Comparison of ENCODE assay signal across 17 cellular contexts in the genomic region with DNA sequence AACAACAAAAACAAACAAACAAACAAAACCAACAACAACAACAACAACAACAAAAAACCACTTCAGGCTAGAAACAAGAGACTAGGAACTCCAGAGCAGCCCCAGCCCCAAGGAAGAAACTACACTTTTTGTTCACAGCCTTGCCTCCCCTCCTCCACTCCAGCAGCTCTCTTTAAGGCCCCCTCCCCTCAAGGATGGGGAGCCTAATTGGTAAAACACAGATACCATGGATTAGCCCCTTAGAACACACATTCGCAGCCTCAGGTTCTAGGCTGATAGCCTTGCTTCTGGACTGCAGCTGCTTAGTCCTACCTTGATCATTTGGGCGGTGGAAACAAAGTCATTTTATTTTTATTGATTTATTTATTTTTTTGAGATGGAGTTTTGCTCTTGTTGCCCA. TPM values are rescaled to one million over a fixed set of nuclear protein-coding genes. Genes with fewer than 3 reads are reported as not detected.
DNase-seq lines count a peak whose midpoint lies in the region; ATAC-seq and TF ChIP-seq lines count a peak whose summit lies in the region.
"Had no signal": no experiment of that assay in that cellular context is flagged by ENCODE, and none has a peak within 500 bp of the region (broad histone marks: within the 10 kb centered on the region; RNA-seq: fewer than 3 reads in every experiment).

No MANE protein-coding gene starts in this region.

- POLR2A ChIA-PET in activated CD4-positive, alpha-beta memory T cell treated with anti-CD3 and anti-CD28 coated beads for 36 hours (lab: Charles Lee), result no interaction called here
- POLR2A ChIA-PET in activated CD4-positive, alpha-beta memory T cell treated with anti-CD3 and anti-CD28 coated beads, Interleukin-2, amount 10 ng/mL, durations not matched to agents 7 days and 5 days (lab: Charles Lee), result no interaction called here
- POLR2A ChIA-PET in Caco-2 (lab: Charles Lee), result no interaction called here

- H3K27me3 ChIP-seq in endodermal cell (ENCODE audit: control insufficient read depth, insufficient read depth, low read length, poor library complexity, severe bottlenecking) (no peaks in the 10 kb centered on the region), stomach smooth muscle (ENCODE audit: control insufficient read depth in 1 of 2, insufficient read depth in 2 of 2, low read length in 2 of 2) (no peaks in the 10 kb centered on the region), Caco-2 (replicated peaks; ENCODE audit: control insufficient read depth, insufficient read depth, low read length) (no peaks in the 10 kb centered on the region)
- H3K27me3 ChIP-seq: cardiac muscle cell had no signal

- DNase-seq in activated CD4-positive, alpha-beta memory T cell treated with anti-CD3 and anti-CD28 coated beads for 36 hours, result no peak
- DNase-seq in activated CD4-positive, alpha-beta memory T cell treated with anti-CD3 and anti-CD28 coated beads, Interleukin-2, amount 10 ng/mL, durations not matched to agents 7 days and 5 days, result no peak
- DNase-seq in T-helper 17 cell, result no peak
- DNase-seq in endodermal cell, result no peak
- no peak for DNase-seq in HuH-7 (ENCODE audit: low spot score)
- DNase-seq in Caco-2, result no peak
- DNase-seq: effector memory CD4-positive, alpha-beta T cell; EL; IMR-90; NCI-H1930; NCI-H510A; SIG-M5; stimulated activated naive B cell treated with anti-CD40 and anti-IgM and Interleukin-4, amounts not matched to agents 10 μg/mL and 1 μg/mL and 100 μg/mL, for 72 hours had no signal

- H3K9me3 ChIP-seq in T-helper 17 cell (ENCODE audit: control insufficient read depth, low read length, poor library complexity, severe bottlenecking) (no peaks in the 10 kb centered on the region), endodermal cell (ENCODE audit: control insufficient read depth, low read length) (no peaks in the 10 kb centered on the region), stomach smooth muscle (ENCODE audit: control insufficient read depth in 2 of 2, low read length in 2 of 2) (no peaks in the 10 kb centered on the region), Caco-2 (no peaks in the 10 kb centered on the region)

- H3K9ac ChIP-seq in endodermal cell (ENCODE audit: extremely low read depth, low read length, poor library complexity, severe bottlenecking) (no peak overlapping the region), stomach smooth muscle (ENCODE audit: low read length in 2 of 2) (no peak overlapping the region)
- H3K9ac ChIP-seq: parathyroid adenoma had no signal

- BruUV-seq in Caco-2 (replicated peaks; lab: Mats Ljungman, UMichigan), result no TSS peak

- no peaks in the 10 kb centered on the region for H3K9me3 Mint-ChIP-seq in activated CD4-positive, alpha-beta memory T cell treated with anti-CD3 and anti-CD28 coated beads for 36 hours
- no peaks in the 10 kb centered on the region for H3K9me3 Mint-ChIP-seq in activated CD4-positive, alpha-beta memory T cell treated with anti-CD3 and anti-CD28 coated beads, Interleukin-2, amount 10 ng/mL, durations not matched to agents 7 days and 5 days
- H3K9me3 Mint-ChIP-seq in endodermal cell, result no peaks in the 10 kb centered on the region
- H3K9me3 Mint-ChIP-seq in Caco-2 (ENCODE audit: unreplicated experiment), result no peaks in the 10 kb centered on the region
- H3K9me3 Mint-ChIP-seq: stimulated activated naive B cell treated with anti-CD40 and anti-IgM and Interleukin-4, amounts not matched to agents 10 μg/mL and 1 μg/mL and 100 μg/mL, for 72 hours had no signal

- peaks cover 23% of the 10 kb centered on the region for H3K36me3 Mint-ChIP-seq in activated CD4-positive, alpha-beta memory T cell treated with anti-CD3 and anti-CD28 coated beads for 36 hours
- H3K36me3 Mint-ChIP-seq in activated CD4-positive, alpha-beta memory T cell treated with anti-CD3 and anti-CD28 coated beads, Interleukin-2, amount 10 ng/mL, durations not matched to agents 7 days and 5 days (ENCODE audit: low read depth), result peaks cover 28% of the 10 kb centered on the region
- H3K36me3 Mint-ChIP-seq in T-helper 17 cell (ENCODE audit: low read depth) (peaks cover 5% of the 10 kb centered on the region), endodermal cell (ENCODE audit: low read depth) (peaks cover 40% of the 10 kb centered on the region), Caco-2 (ENCODE audit: insufficient read depth, unreplicated experiment) (peaks cover 54% of the 10 kb centered on the region)

- peaks cover 51% of the 10 kb centered on the region for H3K4me1 Mint-ChIP-seq in activated CD4-positive, alpha-beta memory T cell treated with anti-CD3 and anti-CD28 coated beads for 36 hours (ENCODE audit: low read depth)
- H3K4me1 Mint-ChIP-seq in activated CD4-positive, alpha-beta memory T cell treated with anti-CD3 and anti-CD28 coated beads, Interleukin-2, amount 10 ng/mL, durations not matched to agents 7 days and 5 days, result peaks cover 43% of the 10 kb centered on the region
- H3K4me1 Mint-ChIP-seq in T-helper 17 cell (peaks cover 37% of the 10 kb centered on the region), endodermal cell (peaks cover 22% of the 10 kb centered on the region), Caco-2 (ENCODE audit: low read depth, unreplicated experiment) (peaks cover 11% of the 10 kb centered on the region)

- H3K36me3 ChIP-seq in endodermal cell (ENCODE audit: control insufficient read depth, insufficient read depth, low read length) (peaks cover 48% of the 10 kb centered on the region), stomach smooth muscle (ENCODE audit: control insufficient read depth in 2 of 2, insufficient read depth in 2 of 2, low read length in 2 of 2) (peaks cover 36 to 37% of the 10 kb centered on the region in 2 donors), Caco-2 (ENCODE audit: control insufficient read depth, insufficient read depth, low read length) (peaks cover 11% of the 10 kb centered on the region)

- H3K4me3 ChIP-seq in endodermal cell (ENCODE audit: low read length) (no peak overlapping the region), stomach smooth muscle (ENCODE audit: low read length in 2 of 2) (no peak overlapping the region), Caco-2 (ENCODE audit: low read depth, low read length) (no peak overlapping the region)
- H3K4me3 ChIP-seq: cardiac muscle cell had no signal

- no peak for ATAC-seq in T-helper 17 cell
- ATAC-seq in GM21367 (IDR thresholded peaks at IDR 0.05; ENCODE audit: unreplicated experiment), result no peak
- ATAC-seq: stimulated activated naive B cell treated with anti-CD40 and anti-IgM and Interleukin-4, amounts not matched to agents 10 μg/mL and 1 μg/mL and 100 μg/mL, for 72 hours had no signal

- TF ChIP-seq CTCF in endodermal cell (conservative IDR thresholded peaks at IDR 0.05) (no peak), Caco-2 (IDR thresholded peaks at IDR 0.05; ENCODE audit: insufficient read depth in 1 of 2, low read depth in 1 of 2, low read length in 1 of 2, severe bottlenecking in 1 of 2, unreplicated experiment in 1 of 2) (no peak)

- CTCF ChIA-PET in activated CD4-positive, alpha-beta memory T cell treated with anti-CD3 and anti-CD28 coated beads for 36 hours (lab: Charles Lee), result interaction anchor here (0.7 to 4.5 kb wide), 6 partner anchors 13 to 77 kb away, joined by 3 to 40 read pairs (median 4); no protein-coding TSS in a partner anchor
- CTCF ChIA-PET in activated CD4-positive, alpha-beta memory T cell treated with anti-CD3 and anti-CD28 coated beads, Interleukin-2, amount 10 ng/mL, durations not matched to agents 7 days and 5 days (lab: Charles Lee), result interaction anchor here (0.6 to 2.0 kb wide), 4 partner anchors 14 to 75 kb away, joined by 4 to 11 read pairs (median 8); no protein-coding TSS in a partner anchor
- CTCF ChIA-PET in Caco-2 (lab: Charles Lee), result interaction anchor here (1.6 kb wide), 1 partner anchor 66 kb away, joined by 5 read pairs; no protein-coding TSS in a partner anchor

- H3K4me1 ChIP-seq in endodermal cell (ENCODE audit: control insufficient read depth, insufficient read depth, low read length) (peaks cover 7% of the 10 kb centered on the region), stomach smooth muscle (ENCODE audit: control insufficient read depth, insufficient read depth, low read length) (peaks cover 71% of the 10 kb centered on the region), Caco-2 (no peaks in the 10 kb centered on the region)

- H3K27ac Mint-ChIP-seq in activated CD4-positive, alpha-beta memory T cell treated with anti-CD3 and anti-CD28 coated beads for 36 hours, result peak overlapping the region; percentile 24
- H3K27ac Mint-ChIP-seq in activated CD4-positive, alpha-beta memory T cell treated with anti-CD3 and anti-CD28 coated beads, Interleukin-2, amount 10 ng/mL, durations not matched to agents 7 days and 5 days, result no peak overlapping the region
- peak overlapping the region; percentile 53 for H3K27ac Mint-ChIP-seq in T-helper 17 cell
- H3K27ac Mint-ChIP-seq in endodermal cell, result peak overlapping the region; percentile 68
- H3K27ac Mint-ChIP-seq in Caco-2 (ENCODE audit: unreplicated experiment), result no peak overlapping the region
- H3K27ac Mint-ChIP-seq: stimulated activated naive B cell treated with anti-CD40 and anti-IgM and Interleukin-4, amounts not matched to agents 10 μg/mL and 1 μg/mL and 100 μg/mL, for 72 hours had no signal

- H3K27ac ChIP-seq in endodermal cell (ENCODE audit: low read depth, low read length) (no peak overlapping the region), stomach smooth muscle (ENCODE audit: low read length) (peak overlapping the region; percentile 18)
- H3K27ac ChIP-seq: cardiac muscle cell had no signal

- intact Hi-C loops in activated CD4-positive, alpha-beta memory T cell treated with anti-CD3 and anti-CD28 coated beads for 36 hours (cut with micrococcal nuclease), result loop anchor here (2.0 kb wide), 1 partner anchor 16 kb away; the partner anchor contains the start of gene CTDSP2
- intact Hi-C loops in Caco-2 (cut with micrococcal nuclease; ENCODE audit: unreplicated experiment), result loop anchor here (2.0 kb wide), 1 partner anchor 16 kb away; the partner anchor contains the start of gene CTDSP2

- H3K27me3 Mint-ChIP-seq in activated CD4-positive, alpha-beta memory T cell treated with anti-CD3 and anti-CD28 coated beads for 36 hours, result no peaks in the 10 kb centered on the region
- no peaks in the 10 kb centered on the region for H3K27me3 Mint-ChIP-seq in activated CD4-positive, alpha-beta memory T cell treated with anti-CD3 and anti-CD28 coated beads, Interleukin-2, amount 10 ng/mL, durations not matched to agents 7 days and 5 days
- H3K27me3 Mint-ChIP-seq in T-helper 17 cell (no peaks in the 10 kb centered on the region), endodermal cell (ENCODE audit: insufficient read depth) (no peaks in the 10 kb centered on the region), Caco-2 (ENCODE audit: insufficient read depth, unreplicated experiment) (no peaks in the 10 kb centered on the region)
- H3K27me3 Mint-ChIP-seq: stimulated activated naive B cell treated with anti-CD40 and anti-IgM and Interleukin-4, amounts not matched to agents 10 μg/mL and 1 μg/mL and 100 μg/mL, for 72 hours had no signal

- 94% methylated on average over 2 of the region's 2 CpGs; no CpG with 5 or more reads in 1 of the 2 experiments for WGBS in endodermal cell (ENCODE audit: insufficient coverage in 1 of 2, insufficient read length in 1 of 2), 2 experiments

- H3K4me3 Mint-ChIP-seq in activated CD4-positive, alpha-beta memory T cell treated with anti-CD3 and anti-CD28 coated beads for 36 hours, result no peak overlapping the region
- no peak overlapping the region for H3K4me3 Mint-ChIP-seq in activated CD4-positive, alpha-beta memory T cell treated with anti-CD3 and anti-CD28 coated beads, Interleukin-2, amount 10 ng/mL, durations not matched to agents 7 days and 5 days
- H3K4me3 Mint-ChIP-seq in T-helper 17 cell (peak overlapping the region; percentile 21), endodermal cell (no peak overlapping the region), Caco-2 (ENCODE audit: unreplicated experiment) (no peak overlapping the region)
- H3K4me3 Mint-ChIP-seq: stimulated activated naive B cell treated with anti-CD40 and anti-IgM and Interleukin-4, amounts not matched to agents 10 μg/mL and 1 μg/mL and 100 μg/mL, for 72 hours had no signal

RNA-seq across cellular contexts. Expression of gene AVIL, which starts 11.9 kb away (rescaled TPM):
- under 1 TPM; 0.64 to 0.85 TPM for total RNA-seq in activated CD4-positive, alpha-beta memory T cell treated with anti-CD3 and anti-CD28 coated beads for 36 hours
- 1 to 10 TPM; 1.5 to 2.4 TPM for total RNA-seq in activated CD4-positive, alpha-beta memory T cell treated with anti-CD3 and anti-CD28 coated beads, Interleukin-2, amount 10 ng/mL, durations not matched to agents 7 days and 5 days
- total RNA-seq in T-helper 17 cell, result 1 to 10 TPM; 1.3 to 1.4 TPM
- total RNA-seq in endodermal cell, result 1 to 10 TPM in 1 of 2 donors, under 1 TPM in 1; 0.22 to 1.7 TPM
- polyA plus RNA-seq in endodermal cell (2013, experiment 1 of 2), result 0.68 TPM
- 0.50 TPM for polyA plus RNA-seq in endodermal cell (2013, experiment 2 of 2)
- total RNA-seq in Caco-2 (2022), result 0.84 and 2.3 TPM in 2 replicates

RNA-seq across cellular contexts. Expression of gene CTDSP2, which starts 16.1 kb away (rescaled TPM):
- 100 to 1,000 TPM; 100 to 101 TPM for total RNA-seq in activated CD4-positive, alpha-beta memory T cell treated with anti-CD3 and anti-CD28 coated beads for 36 hours
- 100 to 1,000 TPM; 137 to 141 TPM for total RNA-seq in activated CD4-positive, alpha-beta memory T cell treated with anti-CD3 and anti-CD28 coated beads, Interleukin-2, amount 10 ng/mL, durations not matched to agents 7 days and 5 days
- total RNA-seq in T-helper 17 cell (100 to 1,000 TPM; 114 to 132 TPM), endodermal cell (100 to 1,000 TPM; 137 to 148 TPM), Caco-2 (2022) (103 and 117 TPM in 2 replicates)
- 100 TPM for polyA plus RNA-seq in endodermal cell (2013, experiment 1 of 2)
- polyA plus RNA-seq in endodermal cell (2013, experiment 2 of 2), result 87.4 TPM

RNA-seq across cellular contexts. Expression of gene TSFM, which starts 47.8 kb away (rescaled TPM):
- total RNA-seq in activated CD4-positive, alpha-beta memory T cell treated with anti-CD3 and anti-CD28 coated beads for 36 hours, result 10 to 100 TPM; 45.5 to 47.2 TPM
- total RNA-seq in activated CD4-positive, alpha-beta memory T cell treated with anti-CD3 and anti-CD28 coated beads, Interleukin-2, amount 10 ng/mL, durations not matched to agents 7 days and 5 days, result 10 to 100 TPM; 28.9 to 31.5 TPM
- 10 to 100 TPM; 12.5 to 17.9 TPM for total RNA-seq in T-helper 17 cell
- total RNA-seq in endodermal cell, result 10 to 100 TPM; 37.7 to 39.9 TPM
- polyA plus RNA-seq in endodermal cell (2013, experiment 1 of 2), result 23.3 TPM
- 23.8 TPM for polyA plus RNA-seq in endodermal cell (2013, experiment 2 of 2)
- 48.0 and 57.5 TPM in 2 replicates for total RNA-seq in Caco-2 (2022)

RNA-seq across cellular contexts. Expression of gene EEF1AKMT3, which starts 58.0 kb away (rescaled TPM):
- total RNA-seq in activated CD4-positive, alpha-beta memory T cell treated with anti-CD3 and anti-CD28 coated beads for 36 hours, result 1 to 10 TPM; 3.7 to 3.9 TPM
- 1 to 10 TPM; 4.2 to 4.7 TPM for total RNA-seq in activated CD4-positive, alpha-beta memory T cell treated with anti-CD3 and anti-CD28 coated beads, Interleukin-2, amount 10 ng/mL, durations not matched to agents 7 days and 5 days
- total RNA-seq in T-helper 17 cell (1 to 10 TPM; 4.0 to 6.6 TPM), endodermal cell (1 to 10 TPM; 3.7 to 5.8 TPM), Caco-2 (2022) (5.0 and 6.7 TPM in 2 replicates)
- polyA plus RNA-seq in endodermal cell (2013, experiment 1 of 2), result 5.1 TPM
- 5.2 TPM for polyA plus RNA-seq in endodermal cell (2013, experiment 2 of 2)

RNA-seq across cellular contexts. Expression of gene METTL1, which starts 58.5 kb away (rescaled TPM):
- 10 to 100 TPM; 30.0 to 32.0 TPM for total RNA-seq in activated CD4-positive, alpha-beta memory T cell treated with anti-CD3 and anti-CD28 coated beads for 36 hours
- total RNA-seq in activated CD4-positive, alpha-beta memory T cell treated with anti-CD3 and anti-CD28 coated beads, Interleukin-2, amount 10 ng/mL, durations not matched to agents 7 days and 5 days, result 10 to 100 TPM; 12.5 to 13.8 TPM
- 10 to 100 TPM; 15.0 to 20.9 TPM for total RNA-seq in T-helper 17 cell
- 10 to 100 TPM; 26.1 to 28.7 TPM for total RNA-seq in endodermal cell
- polyA plus RNA-seq in endodermal cell (2013, experiment 1 of 2), result 19.3 TPM
- polyA plus RNA-seq in endodermal cell (2013, experiment 2 of 2), result 22.0 TPM
- 34.1 and 37.8 TPM in 2 replicates for total RNA-seq in Caco-2 (2022)

Comparison
In these comparisons a context has a peak if more than half of its experiments do, and no peak if none do; other contexts are left out.
1. H3K27ac Mint-ChIP-seq: peak in activated CD4-positive, alpha-beta memory T cell treated with anti-CD3 and anti-CD28 coated beads for 36 hours (single experiment), T-helper 17 cell (single experiment) and endodermal cell (single experiment); none in activated CD4-positive, alpha-beta memory T cell treated with anti-CD3 and anti-CD28 coated beads, Interleukin-2, amount 10 ng/mL, durations not matched to agents 7 days and 5 days (single experiment) and Caco-2 (single experiment).